Comparison of ENCODE assay signal across 19 cellular contexts in genomic region chr18:13524824-13525223, GRCh38.
DNase-seq lines count a peak whose midpoint lies in the region; ATAC-seq, FAIRE-seq and TF ChIP-seq lines count a peak whose summit lies in the region.
"Had no signal": no experiment of that assay in that cellular context is flagged by ENCODE, and none has a peak within 500 bp of the region (broad histone marks: within the 10 kb centered on the region; RNA-seq: fewer than 3 reads in every experiment).

No MANE protein-coding gene starts in this region.

- FAIRE-seq in urothelium cell line (lab: Jason Lieb, UNC), result peak; percentile 87
- FAIRE-seq: RCC 7860 had no signal

- peaks cover 10% of the 10 kb centered on the region for H3K36me3 Mint-ChIP-seq in chondrocyte (ENCODE audit: low read depth)
- H3K36me3 Mint-ChIP-seq in naive thymus-derived CD8-positive, alpha-beta T cell, result peaks cover 0 to 5% (median 3%) of the 10 kb centered on the region in 3 donors

- H3K9me3 ChIP-seq in heart left ventricle (no peaks in the 10 kb centered on the region), A673 (ENCODE audit: low read depth, low read length, poor library complexity, severe bottlenecking) (no peaks in the 10 kb centered on the region)

- no peak overlapping the region for H3K4me3 ChIP-seq in heart left ventricle
- H3K4me3 ChIP-seq in A673 (ENCODE audit: low read depth, low read length, poor library complexity, severe bottlenecking), result no peak overlapping the region

- intact Hi-C loops in heart left ventricle (cut with DNase I), result loop anchor here in 5 of 10 donors (5.0 to 10.0 kb wide), 6 partner anchors 73 to 308 kb away; partner anchors contain the start of gene LDLRAD4 (in 1 of the 5)
- intact Hi-C loops in cardiac septum (cut with DNase I), result loop anchor here (5.0 kb wide), 1 partner anchor 148 kb away; no protein-coding TSS in a partner anchor
- intact Hi-C loops in A673 (cut with micrococcal nuclease; ENCODE audit: unreplicated experiment), result no loop called here

- no peak for TF ChIP-seq POLR2A in heart left ventricle (IDR thresholded peaks at IDR 0.05)

- peak overlapping the region in 2 of 12 donors; percentile 18 for H3K27ac ChIP-seq in heart left ventricle
- H3K27ac ChIP-seq in A673 (ENCODE audit: low read depth, low read length, poor library complexity, severe bottlenecking), result no peak overlapping the region

- H3K4me3 Mint-ChIP-seq in chondrocyte (ENCODE audit: unreplicated experiment), result no peak overlapping the region
- H3K4me3 Mint-ChIP-seq in naive thymus-derived CD8-positive, alpha-beta T cell, result peak overlapping the region in 1 of 10 donors; percentile 28
- H3K4me3 Mint-ChIP-seq: CD14-positive monocyte had no signal

- no peaks in the 10 kb centered on the region for H3K9me3 Mint-ChIP-seq in chondrocyte (ENCODE audit: low read depth)
- H3K9me3 Mint-ChIP-seq in naive thymus-derived CD8-positive, alpha-beta T cell, result no peaks in the 10 kb centered on the region

- H3K4me1 ChIP-seq in heart left ventricle (peaks cover 0 to 30% (median 14%) of the 10 kb centered on the region in 12 donors), A673 (ENCODE audit: insufficient read depth, low read length, poor library complexity, severe bottlenecking) (no peaks in the 10 kb centered on the region)

- 50 to 61% (median 60%) methylated on average over 10 of the region's 10 CpGs for WGBS in heart left ventricle, 4 donors

- H3K27me3 ChIP-seq in heart left ventricle, result no peaks in the 10 kb centered on the region
- H3K27me3 ChIP-seq in A673 (replicated peaks; ENCODE audit: insufficient read depth, low read depth, low read length, poor library complexity), result no peaks in the 10 kb centered on the region

- peak overlapping the region; percentile 43 for H3K27ac Mint-ChIP-seq in chondrocyte (ENCODE audit: unreplicated experiment)
- peak overlapping the region in 6 of 10 donors; percentile 29 to 73 (median 42) for H3K27ac Mint-ChIP-seq in naive thymus-derived CD8-positive, alpha-beta T cell

- no peaks in the 10 kb centered on the region for H3K27me3 Mint-ChIP-seq in chondrocyte (ENCODE audit: low read depth)
- no peaks in the 10 kb centered on the region for H3K27me3 Mint-ChIP-seq in naive thymus-derived CD8-positive, alpha-beta T cell

- CTCF ChIA-PET in A673 (lab: Charles Lee), result interaction anchor here (1.4 kb wide), 1 partner anchor 308 kb away, joined by 4 read pairs; no protein-coding TSS in a partner anchor
- CTCF ChIA-PET in HEK293T (lab: Yijun Ruan, JAX), result no interaction called here

- H3K4me1 Mint-ChIP-seq in chondrocyte (ENCODE audit: low read depth), result peaks cover 36% of the 10 kb centered on the region
- H3K4me1 Mint-ChIP-seq in naive thymus-derived CD8-positive, alpha-beta T cell, result peaks cover 21 to 48% (median 36%) of the 10 kb centered on the region in 4 donors

- TF ChIP-seq CTCF in heart left ventricle (IDR thresholded peaks at IDR 0.05) (no peak), chondrocyte (IDR thresholded peaks at IDR 0.05) (no peak), A673 (conservative IDR thresholded peaks at IDR 0.05; ENCODE audit: low read depth, low read length) (no peak)

- H3K36me3 ChIP-seq in heart left ventricle, result no peaks in the 10 kb centered on the region
- no peaks in the 10 kb centered on the region for H3K36me3 ChIP-seq in A673 (ENCODE audit: insufficient read depth, low read length, poor library complexity, severe bottlenecking)

- DNase-seq in heart left ventricle (no peak), cardiac septum (ENCODE audit: low spot score) (no peak), chondrocyte (ENCODE audit: low spot score) (no peak), urothelium cell line (ENCODE audit: low spot score) (no peak), A673 (ENCODE audit: low spot score) (no peak), HEK293T (ENCODE audit: extremely low spot score) (no peak)
- DNase-seq in naive thymus-derived CD8-positive, alpha-beta T cell, result no peak
- DNase-seq: EL, GF-D8, Karpas-422, MV-4-11, NCI-H1694 treated with DMSO at 0.1 percent for 48 hours, NCI-H2081 treated with DMSO at 0.1 percent for 48 hours, NCI-H2171 treated with DMSO at 0.1 percent for 48 hours, NCI-H524 treated with DMSO at 0.1 percent for 48 hours, OCI-M1 had no signal

- peak in 3 of 4 donors; percentile 8 to 16 (median 11) for ATAC-seq in heart left ventricle
- no peak for ATAC-seq in naive thymus-derived CD8-positive, alpha-beta T cell
- ATAC-seq in GM18909 (IDR thresholded peaks at IDR 0.05; ENCODE audit: poor library complexity, unreplicated experiment), result no peak

- no TSS peak for BruUV-seq in A673 (replicated peaks; lab: Mats Ljungman, UMichigan)

- POLR2A ChIA-PET in naive thymus-derived CD8-positive, alpha-beta T cell (lab: Charles Lee), result no interaction called here
- POLR2A ChIA-PET in A673 (lab: Charles Lee; ENCODE audit: low non-redundant PET), result no interaction called here
- POLR2A ChIA-PET in HEK293T (lab: Yijun Ruan, JAX), result no interaction called here

TF ChIP-seq in HEK293T, 16 proteins besides CTCF, POLR2A, EP300 and RAD21:
- TF ChIP-seq HDGF (IDR thresholded peaks at IDR 0.05; ENCODE audit: borderline replicate concordance) (no peak), ELF4 (IDR thresholded peaks at IDR 0.05) (no peak), BHLHE40 (IDR thresholded peaks at IDR 0.05; ENCODE audit: borderline replicate concordance) (no peak), ZNF384 (IDR thresholded peaks at IDR 0.05) (no peak), TARDBP (IDR thresholded peaks at IDR 0.05) (no peak), FOXM1 (IDR thresholded peaks at IDR 0.05; ENCODE audit: borderline replicate concordance) (no peak), PKNOX1 (IDR thresholded peaks at IDR 0.05) (no peak), CTBP1 (IDR thresholded peaks at IDR 0.05; ENCODE audit: borderline replicate concordance) (no peak), FOXK2 (IDR thresholded peaks at IDR 0.05) (no peak), LEF1 (IDR thresholded peaks at IDR 0.05; ENCODE audit: borderline replicate concordance) (no peak), SUZ12 (IDR thresholded peaks at IDR 0.05) (no peak), SP1 (IDR thresholded peaks at IDR 0.05) (no peak), FOXA1 (IDR thresholded peaks at IDR 0.05) (no peak), L3MBTL2 (conservative IDR thresholded peaks at IDR 0.05) (no peak), NFRKB (IDR thresholded peaks at IDR 0.05) (no peak), ARNT (IDR thresholded peaks at IDR 0.05) (no peak)
TF ChIP-seq in HEK293T: peak in this region for 0.

Comparison
In these comparisons a context has a peak if more than half of its experiments do, and no peak if none do; other contexts are left out.
1. ATAC-seq: peak in heart left ventricle (3 of 4); none in naive thymus-derived CD8-positive, alpha-beta T cell (0 of 2) and GM18909 (single experiment).